Comparison of ENCODE assay signal across 11 cellular contexts in the genomic region with DNA sequence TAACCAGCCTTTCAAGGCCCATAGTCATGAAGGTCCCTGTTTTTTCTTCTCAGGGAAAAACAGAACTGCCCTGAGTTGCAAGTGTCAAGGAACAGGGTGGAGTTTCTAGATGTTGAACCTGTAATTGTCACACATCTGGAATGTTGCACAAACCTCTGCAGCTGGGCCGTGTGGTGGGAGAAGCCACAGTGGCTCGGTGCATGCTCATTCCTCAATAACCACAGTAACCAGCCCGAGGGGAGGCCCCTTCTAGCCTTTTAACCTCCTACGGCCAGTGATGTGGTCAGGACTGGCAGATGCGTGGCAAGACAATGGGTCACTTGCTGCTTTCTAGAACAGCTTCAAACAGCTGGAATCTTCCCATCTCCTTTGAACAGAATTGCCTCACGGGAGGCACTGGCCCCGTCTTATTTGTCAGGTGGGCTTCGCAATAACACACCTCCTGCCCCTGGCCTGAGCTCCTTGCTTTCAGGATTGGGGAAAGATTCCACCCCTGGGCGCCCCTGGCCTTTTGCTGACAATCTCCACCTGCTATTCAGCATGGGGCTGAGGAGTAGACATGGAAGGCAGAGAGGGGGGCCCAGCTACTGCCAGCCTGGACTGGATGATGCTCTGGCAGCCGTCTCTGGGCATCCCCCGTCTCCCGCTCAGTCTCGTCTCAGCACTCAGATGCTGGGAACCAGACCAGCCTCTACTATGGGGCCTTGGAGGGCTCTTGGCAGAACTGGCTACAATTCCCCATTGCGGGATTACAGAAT.
DNase-seq lines count a peak whose midpoint lies in the region; ATAC-seq and TF ChIP-seq lines count a peak whose summit lies in the region.
"Had no signal": no experiment of that assay in that cellular context is flagged by ENCODE, and none has a peak within 500 bp of the region (broad histone marks: within the 10 kb centered on the region; RNA-seq: fewer than 3 reads in every experiment).

No MANE protein-coding gene starts in this region.

- H3K27me3 ChIP-seq in adipocyte (replicated peaks; ENCODE audit: control insufficient read depth, insufficient read depth, low read length) (no peaks in the 10 kb centered on the region), spleen (replicated peaks in 1 of 7) (no peaks in the 10 kb centered on the region)

- intact Hi-C loops in spleen (cut with DNase I; ENCODE audit: low total_unique reads): no loop called here

- H3K36me3 ChIP-seq in adipocyte (ENCODE audit: control insufficient read depth, insufficient read depth, low read length, severe bottlenecking) (peaks cover 9% of the 10 kb centered on the region), spleen (no peaks in the 10 kb centered on the region)

- TF ChIP-seq POLR2A in spleen (IDR thresholded peaks at IDR 0.05): no peak

- no peak for ATAC-seq in left lobe of liver
- ATAC-seq in GM21390 (IDR thresholded peaks at IDR 0.05; ENCODE audit: unreplicated experiment): no peak
- ATAC-seq: right cardiac atrium had no signal

- H3K4me1 ChIP-seq in adipocyte (ENCODE audit: control insufficient read depth, insufficient read depth, low read length) (no peaks in the 10 kb centered on the region), spleen (no peaks in the 10 kb centered on the region)
- H3K4me1 ChIP-seq: A549 had no signal

- no peak overlapping the region for H3K9ac ChIP-seq in adipocyte (ENCODE audit: low read length)

- no peaks in the 10 kb centered on the region for H3K9me3 ChIP-seq in adipocyte (ENCODE audit: control insufficient read depth, low read length)
- no peaks in the 10 kb centered on the region for H3K9me3 ChIP-seq in spleen
- H3K9me3 ChIP-seq: A549 had no signal

- DNase-seq in activated CD4-positive, alpha-beta T cell treated with anti-CD3 and anti-CD28 coated beads for 48 hours: peak; percentile 45
- no peak for DNase-seq in activated CD4-positive, alpha-beta T cell treated with anti-CD3 and anti-CD28 coated beads for 4 hours
- DNase-seq in HS-27A (ENCODE audit: low read depth) (peak; percentile 67), adipocyte (ENCODE audit: low read depth) (peak; percentile 77), spleen (peak; percentile 56), left lobe of liver (ENCODE audit: low spot score) (no peak)
- no peak for DNase-seq in activated CD4-positive, CD25-positive, alpha-beta regulatory T cell (lab: John Stamatoyannopoulos, UW)
- DNase-seq: NCI-H774 had no signal

- TF ChIP-seq CTCF in spleen (IDR thresholded peaks at IDR 0.05 in 8 of 11, conservative IDR thresholded peaks at IDR 0.05 in 3 of 11): no peak

- 69 to 77% (median 74%) methylated on average over 14 of the region's 14 CpGs for WGBS in spleen, 5 donors

- H3K4me3 ChIP-seq in adipocyte (ENCODE audit: low read length): no peak overlapping the region
- H3K4me3 ChIP-seq in spleen: no peak overlapping the region
- H3K4me3 ChIP-seq: A549 had no signal

- no peak overlapping the region for H3K27ac ChIP-seq in spleen
- H3K27ac ChIP-seq: A549 had no signal

Comparison
In these comparisons a context has a peak if more than half of its experiments do, and no peak if none do; other contexts are left out.
1. DNase-seq: peak in activated CD4-positive, alpha-beta T cell treated with anti-CD3 and anti-CD28 coated beads for 48 hours (single experiment), HS-27A (single experiment), adipocyte (single experiment) and spleen (single experiment); none in activated CD4-positive, alpha-beta T cell treated with anti-CD3 and anti-CD28 coated beads for 4 hours (0 of 2), left lobe of liver (single experiment) and activated CD4-positive, CD25-positive, alpha-beta regulatory T cell (0 of 4).